ENCODE assay signal across 23 cellular contexts in genomic region chr2:106845716-106846115, GRCh38. TPM values are rescaled to one million over a fixed set of nuclear protein-coding genes. Genes with fewer than 3 reads are reported as not detected.
DNase-seq lines count a peak whose midpoint lies in the region; ATAC-seq, FAIRE-seq and TF ChIP-seq lines count a peak whose summit lies in the region.
"Had no signal": no experiment of that assay in that cellular context is flagged by ENCODE, and none has a peak within 500 bp of the region (broad histone marks: within the 10 kb centered on the region; RNA-seq: fewer than 3 reads in every experiment).

No MANE protein-coding gene starts in this region.

- TF ChIP-seq POLR2A in esophagus muscularis mucosa (IDR thresholded peaks at IDR 0.05; ENCODE audit: low read depth) = no peak
- TF ChIP-seq POLR2A in testis (IDR thresholded peaks at IDR 0.05) = no peak
- no peak for TF ChIP-seq POLR2A in right lobe of liver (IDR thresholded peaks at IDR 0.05)

- peak; percentile 42 for FAIRE-seq in urothelium cell line (lab: Jason Lieb, UNC)
- FAIRE-seq: GM12878, GM19239, H1 had no signal

- no peak for TF ChIP-seq EP300 in esophagus muscularis mucosa (IDR thresholded peaks at IDR 0.05)

- 91% methylated on average over 6 of the region's 6 CpGs for WGBS in esophagus muscularis mucosa
- 89 to 99% methylated on average over 5 to 6 of the region's 6 CpGs for WGBS in testis, 2 donors
- 59% methylated on average over 3 of the region's 6 CpGs for WGBS in right lobe of liver (ENCODE audit: insufficient coverage, low coverage, low lambda C conversion rate, missing lambda C conversion rate)

- TF ChIP-seq CTCF in ascending aorta (IDR thresholded peaks at IDR 0.05) (no peak), esophagus muscularis mucosa (IDR thresholded peaks at IDR 0.05) (no peak), testis (IDR thresholded peaks at IDR 0.05) (no peak), right lobe of liver (IDR thresholded peaks at IDR 0.05) (no peak)

- H3K27ac ChIP-seq in ascending aorta = peak overlapping the region; percentile 65 to 75
- no peak overlapping the region for H3K27ac ChIP-seq in esophagus muscularis mucosa (replicated peaks in 1 of 4)
- peak overlapping the region; percentile 28 to 52 for H3K27ac ChIP-seq in testis
- H3K27ac ChIP-seq in right lobe of liver = no peak overlapping the region
- H3K27ac ChIP-seq: GM23248 had no signal

- intact Hi-C loops in ascending aorta (cut with DNase I) = no loop called here
- intact Hi-C loops in esophagus muscularis mucosa (cut with DNase I) = no loop called here
- intact Hi-C loops in testis (cut with DNase I; ENCODE audit: low total_unique reads) = no loop called here
- intact Hi-C loops in right lobe of liver (cut with DNase I) = no loop called here
- intact Hi-C loops in sciatic nerve (cut with DNase I) = no loop called here

- H3K9me3 ChIP-seq in ascending aorta = no peaks in the 10 kb centered on the region
- no peaks in the 10 kb centered on the region for H3K9me3 ChIP-seq in esophagus muscularis mucosa
- no peaks in the 10 kb centered on the region for H3K9me3 ChIP-seq in testis
- no peaks in the 10 kb centered on the region for H3K9me3 ChIP-seq in right lobe of liver
- no peaks in the 10 kb centered on the region for H3K9me3 ChIP-seq in MG63

- H3K4me1 ChIP-seq in ascending aorta (peaks cover 23 to 78% of the 10 kb centered on the region in 2 donors), esophagus muscularis mucosa (peaks cover 6 to 48% (median 26%) of the 10 kb centered on the region in 4 donors), testis (peaks cover 42% of the 10 kb centered on the region), right lobe of liver (no peaks in the 10 kb centered on the region)

- no peaks in the 10 kb centered on the region for H3K27me3 ChIP-seq in ascending aorta
- H3K27me3 ChIP-seq in esophagus muscularis mucosa = no peaks in the 10 kb centered on the region
- no peaks in the 10 kb centered on the region for H3K27me3 ChIP-seq in testis
- H3K27me3 ChIP-seq in right lobe of liver = no peaks in the 10 kb centered on the region
- H3K27me3 ChIP-seq in MG63 = no peaks in the 10 kb centered on the region

- DNase-seq in ascending aorta (ENCODE audit: low spot score in 2 of 2) (no peak), esophagus muscularis mucosa (ENCODE audit: extremely low spot score) (peak; percentile 88), testis (no peak), urothelium cell line (ENCODE audit: low spot score) (no peak), right lobe of liver (no peak), MG63 (no peak), sciatic nerve (ENCODE audit: low spot score) (no peak)
- DNase-seq in activated effector memory CD4-positive, alpha-beta T cell treated with anti-CD3 and anti-CD28 coated beads, Interleukin-2, amount 50 U/mL, for 16 hours = no peak
- DNase-seq: C1 segment of cervical spinal cord; Calu3; CD4-positive, alpha-beta memory T cell; COR-L47; DMS79; EL; GDM1; GM23248; H7; HCEC 1CT had no signal

- ATAC-seq in right lobe of liver = no peak
- no peak for ATAC-seq in sciatic nerve
- ATAC-seq: GM12878 had no signal

- no peak overlapping the region for H3K4me3 ChIP-seq in ascending aorta
- no peak overlapping the region for H3K4me3 ChIP-seq in esophagus muscularis mucosa
- H3K4me3 ChIP-seq in testis = no peak overlapping the region
- no peak overlapping the region for H3K4me3 ChIP-seq in right lobe of liver
- no peak overlapping the region for H3K4me3 ChIP-seq in MG63
- H3K4me3 ChIP-seq: GM12878, GM23248 had no signal

- H3K36me3 ChIP-seq in ascending aorta (peaks cover 15 to 16% of the 10 kb centered on the region in 2 donors), esophagus muscularis mucosa (no peaks in the 10 kb centered on the region), testis (ENCODE audit: low read depth, missing control alignments) (no peaks in the 10 kb centered on the region), right lobe of liver (no peaks in the 10 kb centered on the region), MG63 (no peaks in the 10 kb centered on the region)

RNA-seq across cellular contexts. Expression of gene ST6GAL2, which starts 40.3 kb away (rescaled TPM):
- total RNA-seq in ascending aorta (55.5 TPM), esophagus muscularis mucosa (10 to 100 TPM in 2 of 4 donors, 1 to 10 TPM in 2; 3.6 to 20.9 (median 7.5) TPM), testis (10 to 100 TPM; 83.8 to 95.6 TPM), right lobe of liver (1 to 10 TPM in 4 of 6 experiments, under 1 TPM in 2; 0.55 to 2.4 (median 1.7) TPM), sciatic nerve (not detected)
- polyA plus RNA-seq in testis (ENCODE audit: insufficient read depth, low read depth, low replicate concordance) = 14.3 TPM
- not detected in 2 replicates for total RNA-seq in MG63 (2014; rRNA removed; shearing (Covaris generic); ENCODE audit: low replicate concordance)
- total RNA-seq: A172; Calu3; CD4-positive, alpha-beta memory T cell; GM12878; GM23248 had no signal
- polyA plus RNA-seq: BJ; CD4-positive, alpha-beta memory T cell; GM12878; GM23248 had no signal

Comparison
In these comparisons a context has a peak if more than half of its experiments do, and no peak if none do; other contexts are left out.
1. H3K27ac ChIP-seq: peak in ascending aorta (2 of 2) and testis (2 of 2); none in esophagus muscularis mucosa (0 of 4) and right lobe of liver (0 of 3).